Comparison of ENCODE assay signal across 8 cellular contexts in the genomic region with DNA sequence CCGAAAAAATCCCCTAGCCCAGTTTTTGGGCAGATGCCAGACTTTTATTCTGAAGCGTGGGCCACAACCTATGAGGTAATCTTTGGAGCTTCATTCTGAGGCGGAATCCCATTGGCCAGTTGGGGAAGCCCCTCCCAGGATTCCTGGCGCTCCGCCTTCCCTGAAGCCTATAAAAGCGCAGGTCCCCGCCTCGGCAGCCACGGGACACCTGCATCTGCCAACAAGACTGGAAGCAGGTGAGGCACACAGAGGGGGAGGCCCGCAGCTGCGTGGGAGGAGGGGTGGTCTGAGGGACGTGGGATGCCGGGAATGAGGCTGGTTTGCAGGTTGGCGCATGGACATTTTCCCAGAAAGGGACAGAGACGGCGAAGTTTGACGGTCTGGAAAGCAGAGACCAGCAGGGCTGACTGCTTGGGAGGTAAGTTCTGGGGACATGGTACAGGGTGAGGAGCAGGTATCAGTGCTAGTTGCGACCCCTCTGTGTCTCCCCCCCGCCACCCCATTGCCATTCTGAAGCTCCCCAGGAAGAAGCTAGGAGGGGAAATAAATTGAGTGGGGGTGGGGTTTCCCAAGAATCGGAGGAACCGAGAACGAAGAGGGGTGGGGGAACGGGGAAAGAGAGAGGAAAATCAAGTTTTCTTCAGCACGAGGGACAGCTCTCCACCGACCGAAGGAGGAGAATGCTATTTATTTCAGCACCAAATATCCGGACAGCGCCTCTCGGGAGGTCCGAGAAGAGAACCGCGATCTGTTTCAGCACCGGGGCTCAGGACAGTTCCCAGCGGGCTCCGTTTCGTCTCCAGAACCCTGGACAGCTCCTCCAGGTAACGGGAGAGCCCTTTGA. TPM values are rescaled to one million over a fixed set of nuclear protein-coding genes. Genes with fewer than 3 reads are reported as not detected.
A peak's percentile ranks its signal among the peaks of the same experiment; 100 is the strongest.
DNase-seq lines count a peak whose midpoint lies in the region; ATAC-seq and TF ChIP-seq lines count a peak whose summit lies in the region.

No MANE protein-coding gene starts in this region.

- CTCF ChIA-PET in CD4-positive, alpha-beta memory T cell (lab: Charles Lee; ENCODE audit: partially characterized antibody), result interaction anchor here (0.7 kb wide), 1 partner anchor 43 kb away, joined by 3 read pairs; no protein-coding TSS in a partner anchor

- H3K36me3 ChIP-seq in CD4-positive, alpha-beta memory T cell (ENCODE audit: insufficient read depth, low read length), result no peaks in the 10 kb centered on the region
- no peaks in the 10 kb centered on the region for H3K36me3 ChIP-seq in NT2/D1 (ENCODE audit: insufficient read depth, insufficient read length, low read length)

- H3K4me1 Mint-ChIP-seq in CD4-positive, alpha-beta memory T cell, result peaks cover 2 to 6% (median 4%) of the 10 kb centered on the region in 4 donors
- peaks cover 0 to 10% of the 10 kb centered on the region in 2 donors for H3K4me1 Mint-ChIP-seq in natural killer cell
- H3K4me1 Mint-ChIP-seq in stimulated activated effector memory CD8-positive, alpha-beta T cell treated with anti-CD3 and anti-CD28 coated beads, Interleukin-12 subunit alpha, Interleukin-12 subunit beta, amount 100 ng/mL, for 72 hours, result no peaks in the 10 kb centered on the region

- no peaks in the 10 kb centered on the region for H3K9me3 ChIP-seq in CD4-positive, alpha-beta memory T cell (ENCODE audit: control insufficient read depth in 1 of 2, low read length in 2 of 2)
- H3K9me3 ChIP-seq in NT2/D1 (ENCODE audit: insufficient read depth, low read length), result no peaks in the 10 kb centered on the region

- DNase-seq in CD4-positive, alpha-beta memory T cell, result peak; percentile 79 to 88 (median 80)
- DNase-seq in HuH-7.5 (ENCODE audit: low spot score), result peak; percentile 78
- DNase-seq in NT2/D1 (ENCODE audit: low read depth, low spot score), result peak; percentile 93
- DNase-seq in activated T-cell treated with anti-CD3 and anti-CD28 coated beads, Interleukin-2, amount 50 U/mL, for 48 hours, result peak; percentile 87 to 88
- DNase-seq in fibroblast of pulmonary artery (ENCODE audit: low read depth), result peak; percentile 92
- peak; percentile 83 for DNase-seq in natural killer cell
- peak; percentile 75 to 90 for DNase-seq in stimulated activated effector memory CD8-positive, alpha-beta T cell treated with anti-CD3 and anti-CD28 coated beads, Interleukin-12 subunit alpha, Interleukin-12 subunit beta, amount 100 ng/mL, for 72 hours (ENCODE audit: low spot score in 2 of 2)

- POLR2A ChIA-PET in CD4-positive, alpha-beta memory T cell (lab: Charles Lee; ENCODE audit: partially characterized antibody), result interaction anchor here (1.6 kb wide), 1 partner anchor 46 kb away, joined by 4 read pairs; a partner anchor contains a TSS

- H3K4me3 ChIP-seq in CD4-positive, alpha-beta memory T cell (ENCODE audit: low read length in 2 of 2), result no peak overlapping the region
- no peak overlapping the region for H3K4me3 ChIP-seq in NT2/D1 (ENCODE audit: insufficient read length, low read depth)
- H3K4me3 ChIP-seq in fibroblast of pulmonary artery (replicated peaks; ENCODE audit: low read depth, low read length), result no peak overlapping the region

- H3K27me3 ChIP-seq in CD4-positive, alpha-beta memory T cell (ENCODE audit: insufficient read depth, low read length), result no peaks in the 10 kb centered on the region
- H3K27me3 ChIP-seq in NT2/D1 (ENCODE audit: insufficient read depth, insufficient read length), result peaks cover 44% of the 10 kb centered on the region

- ATAC-seq in natural killer cell, result peak; percentile 95 to 100 (median 99)
- ATAC-seq in stimulated activated effector memory CD8-positive, alpha-beta T cell treated with anti-CD3 and anti-CD28 coated beads, Interleukin-12 subunit alpha, Interleukin-12 subunit beta, amount 100 ng/mL, for 72 hours, result peak; percentile 67
- ATAC-seq in GM19467 (IDR thresholded peaks at IDR 0.05; ENCODE audit: unreplicated experiment), result no peak

- no peaks in the 10 kb centered on the region for H3K36me3 Mint-ChIP-seq in CD4-positive, alpha-beta memory T cell
- no peaks in the 10 kb centered on the region for H3K36me3 Mint-ChIP-seq in natural killer cell
- H3K36me3 Mint-ChIP-seq in stimulated activated effector memory CD8-positive, alpha-beta T cell treated with anti-CD3 and anti-CD28 coated beads, Interleukin-12 subunit alpha, Interleukin-12 subunit beta, amount 100 ng/mL, for 72 hours, result peaks cover 5% of the 10 kb centered on the region

- no peak overlapping the region for H3K4me3 Mint-ChIP-seq in CD4-positive, alpha-beta memory T cell
- no peak overlapping the region for H3K4me3 Mint-ChIP-seq in natural killer cell
- no peak overlapping the region for H3K4me3 Mint-ChIP-seq in stimulated activated effector memory CD8-positive, alpha-beta T cell treated with anti-CD3 and anti-CD28 coated beads, Interleukin-12 subunit alpha, Interleukin-12 subunit beta, amount 100 ng/mL, for 72 hours

- TF ChIP-seq CTCF in fibroblast of pulmonary artery (IDR thresholded peaks at IDR 0.05; ENCODE audit: low read length, missing control alignments), result no peak
- no peak for TF ChIP-seq CTCF in natural killer cell (IDR thresholded peaks at IDR 0.05)

- no peaks in the 10 kb centered on the region for H3K4me1 ChIP-seq in CD4-positive, alpha-beta memory T cell (ENCODE audit: insufficient read depth, low read length)
- no peaks in the 10 kb centered on the region for H3K4me1 ChIP-seq in NT2/D1 (ENCODE audit: insufficient read depth, insufficient read length)

- peak overlapping the region in 4 of 7 donors; percentile 61 to 79 (median 78) for H3K27ac Mint-ChIP-seq in CD4-positive, alpha-beta memory T cell
- peak overlapping the region in 1 of 2 donors; percentile 31 for H3K27ac Mint-ChIP-seq in natural killer cell
- no peak overlapping the region for H3K27ac Mint-ChIP-seq in stimulated activated effector memory CD8-positive, alpha-beta T cell treated with anti-CD3 and anti-CD28 coated beads, Interleukin-12 subunit alpha, Interleukin-12 subunit beta, amount 100 ng/mL, for 72 hours

- H3K9me3 Mint-ChIP-seq in CD4-positive, alpha-beta memory T cell, result peaks cover 0 to 2% (median 0%) of the 10 kb centered on the region in 8 donors
- H3K9me3 Mint-ChIP-seq in natural killer cell, result no peaks in the 10 kb centered on the region
- no peaks in the 10 kb centered on the region for H3K9me3 Mint-ChIP-seq in stimulated activated effector memory CD8-positive, alpha-beta T cell treated with anti-CD3 and anti-CD28 coated beads, Interleukin-12 subunit alpha, Interleukin-12 subunit beta, amount 100 ng/mL, for 72 hours

- peaks cover 11 to 22% of the 10 kb centered on the region in 2 donors for H3K27me3 Mint-ChIP-seq in CD4-positive, alpha-beta memory T cell
- peaks cover 11 to 15% of the 10 kb centered on the region in 2 donors for H3K27me3 Mint-ChIP-seq in natural killer cell (ENCODE audit: low read depth in 2 of 2)

- no peak overlapping the region for H3K27ac ChIP-seq in CD4-positive, alpha-beta memory T cell (ENCODE audit: low read depth, low read length)

- intact Hi-C loops in CD4-positive, alpha-beta memory T cell (cut with micrococcal nuclease), result loop anchor here (1.0 kb wide), 1 partner anchor 22 kb away; a partner anchor contains a TSS
- intact Hi-C loops in natural killer cell (cut with micrococcal nuclease), result no loop called here

- no peak overlapping the region for H3K9ac ChIP-seq in NT2/D1 (ENCODE audit: insufficient read length, low read depth)

RNA-seq across cellular contexts. Expression of a gene that starts 22.4 kb away (rescaled TPM):
- total RNA-seq in CD4-positive, alpha-beta memory T cell, result 10 to 100 TPM; 16.7 TPM
- polyA plus RNA-seq in CD4-positive, alpha-beta memory T cell, result 1 to 10 TPM; 1.3 to 3.1 TPM
- total RNA-seq in natural killer cell, result 10 to 100 TPM; 11.0 to 13.9 (median 13.7) TPM

RNA-seq across cellular contexts. Expression of a gene that starts 45.5 kb away (rescaled TPM):
- total RNA-seq in CD4-positive, alpha-beta memory T cell, result 10 to 100 TPM; 86.9 to 93.9 TPM
- polyA plus RNA-seq in CD4-positive, alpha-beta memory T cell, result 10 to 100 TPM; 10.7 to 31.6 TPM
- 100 to 1,000 TPM; 133 to 183 (median 165) TPM for total RNA-seq in natural killer cell
